Comparison of ENCODE assay signal across 17 cellular contexts in the genomic region with DNA sequence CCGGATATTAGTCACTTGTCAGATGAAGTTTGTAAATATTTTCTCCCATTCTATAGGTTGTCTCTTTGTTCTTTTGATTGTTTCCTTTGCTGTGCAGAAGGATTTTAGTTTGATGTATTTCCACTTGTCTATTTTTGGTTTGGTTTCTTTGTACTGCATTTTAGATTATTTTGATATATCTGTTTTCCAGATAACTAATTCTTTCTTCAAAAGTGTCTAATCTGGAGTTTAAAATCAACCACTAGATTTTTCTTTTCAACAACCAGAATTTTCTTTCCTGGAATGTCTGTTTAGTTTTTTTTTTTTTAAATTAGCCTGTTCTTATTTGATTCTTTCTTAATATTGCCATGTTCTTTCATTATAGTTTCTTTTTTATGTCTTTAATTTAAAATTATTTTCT.
DNase-seq lines count a peak whose midpoint lies in the region; ATAC-seq, FAIRE-seq and TF ChIP-seq lines count a peak whose summit lies in the region.
"Had no signal": no experiment of that assay in that cellular context is flagged by ENCODE, and none has a peak within 500 bp of the region (broad histone marks: within the 10 kb centered on the region; RNA-seq: fewer than 3 reads in every experiment).

No MANE protein-coding gene starts in this region.

- H3K27me3 ChIP-seq in dorsolateral prefrontal cortex: peaks cover 0 to 5% (median 0%) of the 10 kb centered on the region in 45 donors

- H3K27ac ChIP-seq in SK-N-MC (peak overlapping the region; percentile 100), dorsolateral prefrontal cortex (no peak overlapping the region)

- intact Hi-C loops in dorsolateral prefrontal cortex (cut with DNase I): no loop called here

- no peak for TF ChIP-seq CTCF in chondrocyte (IDR thresholded peaks at IDR 0.05)
- no peak for TF ChIP-seq CTCF in nephron progenitor cell (IDR thresholded peaks at IDR 0.05)
- TF ChIP-seq CTCF in dorsolateral prefrontal cortex (IDR thresholded peaks at IDR 0.05 in 54 of 56, conservative IDR thresholded peaks at IDR 0.05 in 2 of 56; ENCODE audit: low read depth in 1 of 56, partially characterized antibody in 56 of 56): no peak

- H3K9me3 ChIP-seq in SK-N-MC (ENCODE audit: low read depth, low read length): peaks cover 12% of the 10 kb centered on the region; the same call in 1 of the 2 replicates

- DNase-seq in SK-N-MC (ENCODE audit: low read depth, low spot score) (no peak), chondrocyte (ENCODE audit: low spot score) (no peak), nephron progenitor cell (no peak), dorsolateral prefrontal cortex (no peak)
- DNase-seq: C1 segment of cervical spinal cord; Calu3; CD4-positive, alpha-beta memory T cell; COR-L47; DMS53; DMS79 treated with DMSO at 0.1 percent for 48 hours; GF-D8; GOT3; H7; HCEC 1CT had no signal

- no peak overlapping the region for H3K9ac ChIP-seq in SK-N-MC (ENCODE audit: insufficient read length)

- H3K27ac Mint-ChIP-seq in chondrocyte (ENCODE audit: unreplicated experiment) (peak overlapping the region; percentile 90), nephron progenitor cell (no peak overlapping the region)
- H3K27ac Mint-ChIP-seq: CD4-positive, alpha-beta memory T cell had no signal

- H3K9me3 Mint-ChIP-seq in chondrocyte (ENCODE audit: low read depth) (peaks cover 14% of the 10 kb centered on the region), nephron progenitor cell (peaks cover 17% of the 10 kb centered on the region)

- H3K4me3 ChIP-seq in SK-N-MC: no peak overlapping the region
- no peak overlapping the region for H3K4me3 ChIP-seq in dorsolateral prefrontal cortex

- H3K4me1 Mint-ChIP-seq in chondrocyte (ENCODE audit: low read depth): peaks cover 77% of the 10 kb centered on the region
- no peaks in the 10 kb centered on the region for H3K4me1 Mint-ChIP-seq in nephron progenitor cell
- H3K4me1 Mint-ChIP-seq: CD4-positive, alpha-beta memory T cell had no signal

- no peak for ATAC-seq in GM19324 (IDR thresholded peaks at IDR 0.05; ENCODE audit: low FRiP score, unreplicated experiment)

- H3K36me3 Mint-ChIP-seq in chondrocyte (ENCODE audit: low read depth): peaks cover 14% of the 10 kb centered on the region
- H3K36me3 Mint-ChIP-seq in nephron progenitor cell (ENCODE audit: low read depth): peaks cover 8% of the 10 kb centered on the region
- H3K36me3 Mint-ChIP-seq: CD4-positive, alpha-beta memory T cell had no signal

- peaks cover 12% of the 10 kb centered on the region; the same call in 1 of the 2 replicates for H3K36me3 ChIP-seq in SK-N-MC (ENCODE audit: insufficient read depth, low read length)

- H3K4me3 Mint-ChIP-seq in chondrocyte (ENCODE audit: unreplicated experiment) (no peak overlapping the region), nephron progenitor cell (no peak overlapping the region)
- H3K4me3 Mint-ChIP-seq: CD4-positive, alpha-beta memory T cell had no signal

- FAIRE-seq in islet of Langerhans (lab: Jason Lieb, UNC): peak; percentile 72
- FAIRE-seq: GM18507 had no signal

- H3K27me3 Mint-ChIP-seq in chondrocyte (ENCODE audit: low read depth) (no peaks in the 10 kb centered on the region), nephron progenitor cell (ENCODE audit: low read depth, poor library complexity) (peaks cover 7% of the 10 kb centered on the region)
